16 cellular contexts compared by ENCODE assay signal in genomic region chr22:46687460-46687859, GRCh38. TPM values are rescaled to one million over a fixed set of nuclear protein-coding genes. Genes with fewer than 3 reads are reported as not detected.
A peak's percentile ranks its signal among the peaks of the same experiment; 100 is the strongest.
DNase-seq lines count a peak whose midpoint lies in the region; ATAC-seq, FAIRE-seq and TF ChIP-seq lines count a peak whose summit lies in the region.
"Had no signal": no experiment of that assay in that cellular context is flagged by ENCODE, and none has a peak within 500 bp of the region (broad histone marks: within the 10 kb centered on the region; RNA-seq: fewer than 3 reads in every experiment).

No MANE protein-coding gene starts in this region.

- no peaks in the 10 kb centered on the region for H3K9me3 ChIP-seq in HepG2 (ENCODE audit: low read length)
- H3K9me3 ChIP-seq in right lobe of liver: no peaks in the 10 kb centered on the region
- no peaks in the 10 kb centered on the region for H3K9me3 ChIP-seq in right cardiac atrium (ENCODE audit: control insufficient read depth, low read length)
- H3K9me3 ChIP-seq: HAP-1 had no signal

- H3K4me1 Mint-ChIP-seq in activated naive CD8-positive, alpha-beta T cell (ENCODE audit: low read depth): peaks cover 22% of the 10 kb centered on the region
- H3K4me1 Mint-ChIP-seq in activated naive CD8-positive, alpha-beta T cell treated with anti-CD3 and anti-CD28 coated beads for 36 hours: peaks cover 17% of the 10 kb centered on the region

- peaks cover 11 to 47% of the 10 kb centered on the region in 2 experiments; a peak in 4 of 5 replicates for H3K36me3 ChIP-seq in HepG2 (replicated peaks in 1 of 2; ENCODE audit: control insufficient read depth in 1 of 2, insufficient read depth in 2 of 2, low read length in 2 of 2)
- H3K36me3 ChIP-seq in right lobe of liver: peaks cover 0 to 51% (median 23%) of the 10 kb centered on the region in 4 donors

- H3K9ac ChIP-seq in HepG2 (ENCODE audit: insufficient read depth, low read depth, low read length): no peak overlapping the region

- TF ChIP-seq RAD21 in HepG2 (CRISPR knock-in tag; IDR thresholded peaks at IDR 0.05): no peak

- H3K4me1 ChIP-seq in HepG2 (ENCODE audit: insufficient read depth, low read length): no peaks in the 10 kb centered on the region
- H3K4me1 ChIP-seq in right lobe of liver: peaks cover 0 to 9% (median 0%) of the 10 kb centered on the region in 4 donors
- H3K4me1 ChIP-seq in right cardiac atrium (ENCODE audit: control insufficient read depth, insufficient read depth, low read length): peaks cover 7% of the 10 kb centered on the region
- H3K4me1 ChIP-seq: HAP-1 had no signal

- CTCF ChIA-PET in HepG2 (lab: Yijun Ruan, JAX; ENCODE audit: low intra/inter-chr PET ratio, low total read pairs): no interaction called here

- FAIRE-seq in HepG2 (lab: Jason Lieb, UNC): no peak
- FAIRE-seq: G401.6, GM12892, GM19239, H1 had no signal

- no peak overlapping the region for H3K4me3 ChIP-seq in HepG2 (replicated peaks in 1 of 3; ENCODE audit: insufficient read depth in 1 of 3, low read depth in 2 of 3, low read length in 3 of 3)
- H3K4me3 ChIP-seq in right lobe of liver: no peak overlapping the region
- H3K4me3 ChIP-seq in right cardiac atrium (ENCODE audit: low read length): no peak overlapping the region
- H3K4me3 ChIP-seq in coronary artery: no peak overlapping the region
- H3K4me3 ChIP-seq: HAP-1 had no signal

- in situ Hi-C loops in HepG2 (cut with HindIII; ENCODE audit: extremely low pct_ligation_motif_present, low pct_unique_long_range_greater_than_20kb) (no loop called here), G401 (cut with HindIII; ENCODE audit: low sequenced_read_pairs) (no loop called here)

- no TSS peak for BruUV-seq in HepG2 (replicated peaks; lab: Mats Ljungman, UMichigan)

- H3K4me3 Mint-ChIP-seq in activated naive CD8-positive, alpha-beta T cell: no peak overlapping the region
- H3K4me3 Mint-ChIP-seq in activated naive CD8-positive, alpha-beta T cell treated with anti-CD3 and anti-CD28 coated beads for 36 hours: no peak overlapping the region
- H3K4me3 Mint-ChIP-seq: CD4-positive, CD25-positive, alpha-beta regulatory T cell; HFFc6 had no signal

- H3K79me2 ChIP-seq in HepG2 (ENCODE audit: insufficient read depth, low read length): no peaks in the 10 kb centered on the region

- no peak for TF ChIP-seq CTCF in HepG2 (CRISPR knock-in tag; IDR thresholded peaks at IDR 0.05)
- no peak for TF ChIP-seq CTCF in right lobe of liver (IDR thresholded peaks at IDR 0.05)
- TF ChIP-seq CTCF in coronary artery (IDR thresholded peaks at IDR 0.05): no peak

- POLR2A ChIA-PET in HepG2 (lab: Yijun Ruan, JAX): no interaction called here

- H3K36me3 Mint-ChIP-seq in activated naive CD8-positive, alpha-beta T cell: peaks cover 4% of the 10 kb centered on the region
- H3K36me3 Mint-ChIP-seq in activated naive CD8-positive, alpha-beta T cell treated with anti-CD3 and anti-CD28 coated beads for 36 hours: peaks cover 17% of the 10 kb centered on the region

- H4K20me1 ChIP-seq in HepG2 (ENCODE audit: insufficient read depth, low read length): 0 out of 2 replicates have a peak, but pooled peaks cover 3% of the 10 kb centered on the region

- TF ChIP-seq POLR2A in HepG2 (IDR thresholded peaks at IDR 0.05; ENCODE audit: insufficient read depth in 1 of 2, low read depth in 2 of 2, low read length in 2 of 2) (no peak), right lobe of liver (IDR thresholded peaks at IDR 0.05) (no peak)

- H3K27ac ChIP-seq in HepG2 (ENCODE audit: extremely low read length, insufficient read depth, low read length) (no peak overlapping the region), right lobe of liver (no peak overlapping the region), right cardiac atrium (ENCODE audit: low read length) (peak overlapping the region; percentile 31), coronary artery (no peak overlapping the region)
- H3K27ac ChIP-seq: 22Rv1 had no signal

- H3K9me3 Mint-ChIP-seq in activated naive CD8-positive, alpha-beta T cell (ENCODE audit: low read depth): no peaks in the 10 kb centered on the region
- H3K9me3 Mint-ChIP-seq in activated naive CD8-positive, alpha-beta T cell treated with anti-CD3 and anti-CD28 coated beads for 36 hours: no peaks in the 10 kb centered on the region
- H3K9me3 Mint-ChIP-seq: CD4-positive, CD25-positive, alpha-beta regulatory T cell; HFFc6 had no signal

- ATAC-seq in HepG2 (no peak), right lobe of liver (no peak), right cardiac atrium (no peak), HG02678 (IDR thresholded peaks at IDR 0.05; ENCODE audit: unreplicated experiment) (no peak)

- WGBS in HepG2 (ENCODE audit: low lambda C conversion rate): 95% methylated on average over 11 of the region's 15 CpGs
- WGBS in right lobe of liver (ENCODE audit: insufficient coverage, low coverage, low lambda C conversion rate, missing lambda C conversion rate): 83% methylated on average over 4 of the region's 15 CpGs
- 82% methylated on average over 15 of the region's 15 CpGs for WGBS in right cardiac atrium

- intact Hi-C loops in HepG2 (cut with micrococcal nuclease; ENCODE audit: unreplicated experiment) (no loop called here), right lobe of liver (cut with DNase I) (no loop called here), right cardiac atrium (cut with DNase I) (no loop called here)

- no peaks in the 10 kb centered on the region for H3K27me3 ChIP-seq in HepG2 (ENCODE audit: control insufficient read depth in 1 of 2, insufficient read depth in 2 of 2, low read length in 2 of 2)
- H3K27me3 ChIP-seq in right lobe of liver: no peaks in the 10 kb centered on the region
- H3K27me3 ChIP-seq in right cardiac atrium (ENCODE audit: control insufficient read depth, insufficient read depth): no peaks in the 10 kb centered on the region

- H3K27ac Mint-ChIP-seq in activated naive CD8-positive, alpha-beta T cell: peak overlapping the region; percentile 34
- no peak overlapping the region for H3K27ac Mint-ChIP-seq in activated naive CD8-positive, alpha-beta T cell treated with anti-CD3 and anti-CD28 coated beads for 36 hours
- H3K27ac Mint-ChIP-seq: HFFc6 had no signal

- no peak overlapping the region for H2AFZ ChIP-seq in HepG2 (ENCODE audit: low read length)

- TF ChIP-seq EP300 in HepG2 (IDR thresholded peaks at IDR 0.05; ENCODE audit: low read depth in 2 of 2, low read length in 2 of 2): no peak
- TF ChIP-seq EP300 in HepG2 (CRISPR knock-in tag; IDR thresholded peaks at IDR 0.05; ENCODE audit: borderline replicate concordance): no peak

- no peak for DNase-seq in activated naive CD8-positive, alpha-beta T cell treated with anti-CD3 and anti-CD28 coated beads for 36 hours
- DNase-seq in HepG2 (ENCODE audit: low spot score) (no peak), right lobe of liver (no peak), right cardiac atrium (peak; percentile 29 to 72 (median 70)), G401 (ENCODE audit: low spot score) (no peak), coronary artery (ENCODE audit: low spot score) (no peak)
- DNase-seq: CD4-positive, CD25-positive, alpha-beta regulatory T cell; HFFc6 had no signal

- no peaks in the 10 kb centered on the region for H3K27me3 Mint-ChIP-seq in activated naive CD8-positive, alpha-beta T cell
- H3K27me3 Mint-ChIP-seq in activated naive CD8-positive, alpha-beta T cell treated with anti-CD3 and anti-CD28 coated beads for 36 hours: no peaks in the 10 kb centered on the region
- H3K27me3 Mint-ChIP-seq: CD4-positive, CD25-positive, alpha-beta regulatory T cell had no signal

- H3K4me2 ChIP-seq in HepG2 (ENCODE audit: low read depth, low read length): no peak overlapping the region

TF ChIP-seq in HepG2, 621 proteins besides CTCF, POLR2A, EP300 and RAD21:
- no peak for TF ChIP-seq SYNCRIP (IDR thresholded peaks at IDR 0.05; ENCODE audit: insufficient read depth, low read depth, low read length)
- TF ChIP-seq AGO2 (optimal IDR thresholded peaks at IDR 0.05; ENCODE audit: low read depth, low read length): peak; percentile 64

RNA-seq across cellular contexts. Expression of gene CERK, which starts 50.6 kb away (rescaled TPM):
- 10 to 100 TPM; 38.1 to 41.3 TPM for total RNA-seq in activated naive CD8-positive, alpha-beta T cell treated with anti-CD3 and anti-CD28 coated beads for 36 hours
- total RNA-seq in HepG2 (2016; rRNA removed; fragmentation: Illumina TruSeq; extraction: Trizol): 40.3 and 41.8 TPM in 2 replicates
- 33.8 and 34.8 TPM in 2 replicates for total RNA-seq in HepG2 (2016; cell fraction: cytosol; rRNA removed; fragmentation: Illumina TruSeq; extraction: Trizol; ENCODE audit: low read depth)
- 36.2 and 38.6 TPM in 2 replicates for total RNA-seq in HepG2 (2016; cell fraction: insoluble cytoplasmic fraction; rRNA removed; fragmentation: Illumina TruSeq; extraction: Trizol)
- total RNA-seq in HepG2 (2016; cell fraction: membrane; rRNA removed; fragmentation: Illumina TruSeq; extraction: Trizol): 63.0 and 65.4 TPM in 2 replicates
- total RNA-seq in HepG2 (2016; cell fraction: nucleus; rRNA removed; fragmentation: Illumina TruSeq; extraction: Trizol): 26.0 and 34.7 TPM in 2 replicates
- polyA plus RNA-seq in HepG2 (2011; rRNA removed): 41.9 and 49.5 TPM in 2 replicates
- polyA plus RNA-seq in HepG2 (2011; cell fraction: cytosol; rRNA removed): 38.6 and 42.2 TPM in 2 replicates
- polyA plus RNA-seq in HepG2 (2011; cell fraction: nucleus; rRNA removed): 42.7 and 45.1 TPM in 2 replicates
- 38.6 and 44.4 TPM in 2 replicates for polyA plus RNA-seq in HepG2 (2012)
- polyA plus RNA-seq in HepG2 (2016; cell fraction: cytosol; fragmentation: Illumina TruSeq; extraction: Trizol; ENCODE audit: low read depth): 31.4 and 34.6 TPM in 2 replicates
- polyA plus RNA-seq in HepG2 (2016; cell fraction: insoluble cytoplasmic fraction; fragmentation: Illumina TruSeq; extraction: Trizol; ENCODE audit: low read depth): 32.4 and 37.2 TPM in 2 replicates
- 47.9 and 48.5 TPM in 2 replicates for polyA plus RNA-seq in HepG2 (2016; cell fraction: membrane; fragmentation: Illumina TruSeq; extraction: Trizol; ENCODE audit: low read depth)
- 42.2 and 46.3 TPM in 2 replicates for polyA plus RNA-seq in HepG2 (2016; cell fraction: nucleus; fragmentation: Illumina TruSeq; extraction: Trizol; ENCODE audit: insufficient read depth, low read depth)
- 29.1 and 59.9 TPM in 2 replicates for polyA minus RNA-seq in HepG2 (2011; rRNA and poly(A)+ RNA removed; ENCODE audit: low replicate concordance)
- 26.6 and 33.8 TPM in 2 replicates for polyA minus RNA-seq in HepG2 (2011; cell fraction: cytosol; rRNA and poly(A)+ RNA removed)
- polyA minus RNA-seq in HepG2 (2011; cell fraction: nucleus; rRNA and poly(A)+ RNA removed): 39.4 and 41.5 TPM in 2 replicates
- 10 to 100 TPM in 5 of 6 experiments, 1 to 10 TPM in 1; 9.6 to 27.5 (median 18.5) TPM for total RNA-seq in right lobe of liver
- 10 to 100 TPM; 59.5 to 83.5 (median 68.7) TPM for total RNA-seq in right cardiac atrium
- polyA plus RNA-seq in right cardiac atrium: 32.6 TPM
- total RNA-seq in G401 (2014; rRNA removed; shearing (Covaris generic)): 50.3 and 70.0 TPM in 2 replicates

Comparison
In these comparisons a context has a peak if more than half of its experiments do, and no peak if none do; other contexts are left out.
1. DNase-seq: peak in right cardiac atrium (3 of 3); none in activated naive CD8-positive, alpha-beta T cell treated with anti-CD3 and anti-CD28 coated beads for 36 hours (single experiment), HepG2 (single experiment), right lobe of liver (0 of 3), G401 (single experiment) and coronary artery (single experiment).